In genomic region chr10:110730345-110731055, GRCh38 we compare ENCODE assay signal across 1 cellular context.
TF ChIP-seq lines count a peak whose summit lies in the region.

No MANE protein-coding gene starts in this region.

TF ChIP-seq in GM23338, 12 proteins besides CTCF, POLR2A, EP300 and RAD21 (continued from another document):
- TF ChIP-seq ZNF462 (CRISPR knock-in tag; IDR thresholded peaks at IDR 0.05) (no peak), ZNF331 (CRISPR knock-in tag; IDR thresholded peaks at IDR 0.05; ENCODE audit: low read depth) (no peak), NANOG (IDR thresholded peaks at IDR 0.05; ENCODE audit: borderline replicate concordance) (no peak), EZH2 (IDR thresholded peaks at IDR 0.05; ENCODE audit: low read depth, unreplicated experiment) (no peak), STAT1 (IDR thresholded peaks at IDR 0.05; ENCODE audit: unreplicated experiment) (no peak)
- TF ChIP-seq, protein P1, sequence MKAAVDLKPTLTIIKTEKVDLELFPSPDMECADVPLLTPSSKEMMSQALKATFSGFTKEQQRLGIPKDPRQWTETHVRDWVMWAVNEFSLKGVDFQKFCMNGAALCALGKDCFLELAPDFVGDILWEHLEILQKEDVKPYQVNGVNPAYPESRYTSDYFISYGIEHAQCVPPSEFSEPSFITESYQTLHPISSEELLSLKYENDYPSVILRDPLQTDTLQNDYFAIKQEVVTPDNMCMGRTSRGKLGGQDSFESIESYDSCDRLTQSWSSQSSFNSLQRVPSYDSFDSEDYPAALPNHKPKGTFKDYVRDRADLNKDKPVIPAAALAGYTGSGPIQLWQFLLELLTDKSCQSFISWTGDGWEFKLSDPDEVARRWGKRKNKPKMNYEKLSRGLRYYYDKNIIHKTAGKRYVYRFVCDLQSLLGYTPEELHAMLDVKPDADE (IDR thresholded peaks at IDR 0.05): no peak
